ENCODE assay signal across 1 cellular context in genomic region chr18:76483780-76484179, GRCh38.
TF ChIP-seq lines count a peak whose summit lies in the region.

No MANE protein-coding gene starts in this region.

TF ChIP-seq in HepG2, 621 proteins besides CTCF, POLR2A, EP300 and RAD21:
- TF ChIP-seq CCDC6 (CRISPR knock-in tag; IDR thresholded peaks at IDR 0.05) (no peak), ZNF790 (CRISPR knock-in tag; IDR thresholded peaks at IDR 0.05; ENCODE audit: borderline replicate concordance) (no peak), ZFP36L2 (CRISPR knock-in tag; IDR thresholded peaks at IDR 0.05) (no peak), MAFF (IDR thresholded peaks at IDR 0.05; ENCODE audit: low read depth, low read length) (peak; percentile 46; the same call in 1 of the 2 replicates), SAP130 (CRISPR knock-in tag; IDR thresholded peaks at IDR 0.05; ENCODE audit: low read depth) (0 out of 2 replicates have a peak, but pooled peaks have one; percentile 27), ZNF253 (CRISPR knock-in tag; IDR thresholded peaks at IDR 0.05; ENCODE audit: borderline replicate concordance) (no peak), SNAPC4 (CRISPR knock-in tag; IDR thresholded peaks at IDR 0.05) (no peak), TCF12 (IDR thresholded peaks at IDR 0.05) (no peak), TCF12 (CRISPR knock-in tag; IDR thresholded peaks at IDR 0.05) (no peak), ZNF598 (CRISPR knock-in tag; IDR thresholded peaks at IDR 0.05; ENCODE audit: borderline replicate concordance) (no peak), PAXIP1 (CRISPR knock-in tag; conservative IDR thresholded peaks at IDR 0.05) (no peak), MXI1 (IDR thresholded peaks at IDR 0.05; ENCODE audit: borderline replicate concordance, low read depth, low read length) (no peak; the same call in 2 of the 3 replicates), HNF4G (IDR thresholded peaks at IDR 0.05; ENCODE audit: borderline replicate concordance, low read depth, low read length) (no peak), HNF4G (CRISPR knock-in tag; IDR thresholded peaks at IDR 0.05; ENCODE audit: borderline replicate concordance, low read depth) (no peak), MAFK (conservative IDR thresholded peaks at IDR 0.05 in 1 of 2, IDR thresholded peaks at IDR 0.05 in 1 of 2; ENCODE audit: low read length in 2 of 2) (peak; percentile 38 to 52; a peak in 2 of 4 replicates), ZNF644 (CRISPR knock-in tag; IDR thresholded peaks at IDR 0.05; ENCODE audit: low read depth) (no peak), ZNF570 (CRISPR knock-in tag; IDR thresholded peaks at IDR 0.05; ENCODE audit: borderline replicate concordance) (no peak), HNF4A (CRISPR knock-in tag; IDR thresholded peaks at IDR 0.05) (peak; percentile 29), RELA (CRISPR knock-in tag; IDR thresholded peaks at IDR 0.05) (no peak), NCOA1 (CRISPR knock-in tag; IDR thresholded peaks at IDR 0.05) (no peak), AFF4 (CRISPR knock-in tag; IDR thresholded peaks at IDR 0.05) (no peak)
